ENCODE assay signal across 24 cellular contexts in genomic region chr5:142884029-142884428, GRCh38.
"Had no signal": no experiment of that assay in that cellular context is flagged by ENCODE, and none has a peak within 500 bp of the region (broad histone marks: within the 10 kb centered on the region; RNA-seq: fewer than 3 reads in every experiment).

No MANE protein-coding gene starts in this region.

- H3K36me3 Mint-ChIP-seq: activated naive CD8-positive, alpha-beta T cell; stimulated activated naive B cell treated with anti-CD40 and anti-IgM and Interleukin-4, amounts not matched to agents 10 μg/mL and 1 μg/mL and 100 μg/mL, for 72 hours had no signal

- H3K27me3 ChIP-seq: adrenal gland, ascending aorta, brain microvascular endothelial cell, upper lobe of left lung had no signal

- H3K9me3 ChIP-seq: adrenal gland, ascending aorta, thoracic aorta, upper lobe of left lung had no signal

- ATAC-seq: activated T-cell treated with anti-CD3 and anti-CD28 coated beads, Interleukin-2, amount 50 U/mL, for 4 hours; left lobe of liver; sciatic nerve; SK-N-SH treated with all-trans-retinoic acid at 6 μM for 48 hours; stimulated activated naive B cell treated with anti-CD40 and anti-IgM and Interleukin-4, amounts not matched to agents 10 μg/mL and 1 μg/mL and 100 μg/mL, for 72 hours had no signal

- H3K27ac Mint-ChIP-seq: activated naive CD8-positive, alpha-beta T cell; activated T-helper 2 cell treated with anti-CD3 and anti-CD28 coated beads, Interferon-gamma antibody, Interleukin-2, Interleukin-4, amounts not matched to agents 10 μg/mL and 5 μg/mL and 100 μg/mL, durations not matched to agents 14 hours and 24 hours and 36 hours; nephron progenitor cell; stimulated activated naive B cell treated with anti-CD40 and anti-IgM and Interleukin-4, amounts not matched to agents 10 μg/mL and 1 μg/mL and 100 μg/mL, for 72 hours had no signal

- H3K4me3 Mint-ChIP-seq: activated naive CD8-positive, alpha-beta T cell; activated T-cell treated with anti-CD3 and anti-CD28 coated beads, Interleukin-2, amount 50 U/mL, for 4 hours; central memory CD8-positive, alpha-beta T cell; nephron progenitor cell; stimulated activated naive B cell treated with anti-CD40 and anti-IgM and Interleukin-4, amounts not matched to agents 10 μg/mL and 1 μg/mL and 100 μg/mL, for 72 hours had no signal

- H3K27me3 Mint-ChIP-seq: activated naive CD8-positive, alpha-beta T cell; central memory CD8-positive, alpha-beta T cell; stimulated activated naive B cell treated with anti-CD40 and anti-IgM and Interleukin-4, amounts not matched to agents 10 μg/mL and 1 μg/mL and 100 μg/mL, for 72 hours had no signal

- H3K36me3 ChIP-seq: adrenal gland, brain microvascular endothelial cell had no signal

- H3K4me3 ChIP-seq: adrenal gland, ascending aorta, smooth muscle cell, thoracic aorta, upper lobe of left lung had no signal

- H3K9me3 Mint-ChIP-seq: activated T-cell treated with anti-CD3 and anti-CD28 coated beads, Interleukin-2, amount 50 U/mL, for 4 hours; activated T-helper 2 cell treated with anti-CD3 and anti-CD28 coated beads, Interferon-gamma antibody, Interleukin-2, Interleukin-4, amounts not matched to agents 10 μg/mL and 5 μg/mL and 100 μg/mL, durations not matched to agents 14 hours and 24 hours and 36 hours; central memory CD8-positive, alpha-beta T cell; nephron progenitor cell; stimulated activated naive B cell treated with anti-CD40 and anti-IgM and Interleukin-4, amounts not matched to agents 10 μg/mL and 1 μg/mL and 100 μg/mL, for 72 hours had no signal

- DNase-seq: activated CD4-positive, alpha-beta T cell treated with anti-CD3 and anti-CD28 coated beads for 1 hour; activated CD4-positive, alpha-beta T cell treated with anti-CD3 and anti-CD28 coated beads, Interleukin-2, amount 50 U/mL, for 1 hour; activated naive CD4-positive, alpha-beta T cell; activated T-cell treated with anti-CD3 and anti-CD28 coated beads, Interleukin-2, amount 50 U/mL, for 4 hours; adrenal gland; brain microvascular endothelial cell; erythroblast; foreskin fibroblast; kidney; midbrain; nephron progenitor cell; nucleus accumbens; stimulated activated CD4-positive, alpha-beta T cell treated with anti-CD3 and anti-CD28 coated beads, Interleukin-15, amount 100 ng/mL, for 24 hours; stimulated activated naive B cell treated with anti-CD40 and anti-IgM and Interleukin-4, amounts not matched to agents 10 μg/mL and 1 μg/mL and 100 μg/mL, for 72 hours; upper lobe of left lung had no signal
